In the genomic region with DNA sequence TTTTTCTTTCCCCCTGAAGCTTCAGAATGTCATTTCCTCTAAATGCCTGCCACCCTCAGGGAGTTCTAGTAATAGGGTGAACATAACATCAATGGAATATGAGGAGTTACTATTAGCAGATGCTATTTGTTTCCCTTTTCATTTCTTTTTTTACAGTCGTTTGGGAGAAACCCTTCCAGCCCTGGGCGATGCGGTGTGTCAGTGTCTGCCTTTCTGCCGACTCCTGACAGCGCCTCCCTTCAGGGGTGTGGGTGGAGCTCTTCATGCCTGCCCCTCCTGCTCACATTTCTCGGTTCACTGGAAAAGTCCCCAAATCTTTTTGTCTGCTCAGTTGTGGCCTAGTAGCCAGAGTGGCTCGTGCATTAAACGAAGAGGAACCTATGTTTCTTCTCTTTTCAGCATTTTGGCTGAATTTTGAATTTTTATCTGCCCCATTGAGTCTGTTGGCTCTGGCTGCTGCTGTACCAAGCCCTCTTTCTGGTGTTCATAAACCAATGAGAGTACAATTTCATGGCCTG, we compare ENCODE assay signal across 1 cellular context.
TF ChIP-seq lines count a peak whose summit lies in the region.

No MANE protein-coding gene starts in this region.

TF ChIP-seq in A549, 52 proteins besides CTCF, POLR2A, EP300 and RAD21 (continued from another document):
- TF ChIP-seq, protein P1, sequence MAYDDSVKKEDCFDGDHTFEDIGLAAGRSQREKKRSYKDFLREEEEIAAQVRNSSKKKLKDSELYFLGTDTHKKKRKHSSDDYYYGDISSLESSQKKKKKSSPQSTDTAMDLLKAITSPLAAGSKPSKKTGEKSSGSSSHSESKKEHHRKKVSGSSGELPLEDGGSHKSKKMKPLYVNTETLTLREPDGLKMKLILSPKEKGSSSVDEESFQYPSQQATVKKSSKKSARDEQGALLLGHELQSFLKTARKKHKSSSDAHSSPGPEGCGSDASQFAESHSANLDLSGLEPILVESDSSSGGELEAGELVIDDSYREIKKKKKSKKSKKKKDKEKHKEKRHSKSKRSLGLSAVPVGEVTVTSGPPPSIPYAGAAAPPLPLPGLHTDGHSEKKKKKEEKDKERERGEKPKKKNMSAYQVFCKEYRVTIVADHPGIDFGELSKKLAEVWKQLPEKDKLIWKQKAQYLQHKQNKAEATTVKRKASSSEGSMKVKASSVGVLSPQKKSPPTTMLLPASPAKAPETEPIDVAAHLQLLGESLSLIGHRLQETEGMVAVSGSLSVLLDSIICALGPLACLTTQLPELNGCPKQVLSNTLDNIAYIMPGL (CRISPR knock-in tag; IDR thresholded peaks at IDR 0.05; ENCODE audit: borderline replicate concordance), result no peak
